In the genomic region with DNA sequence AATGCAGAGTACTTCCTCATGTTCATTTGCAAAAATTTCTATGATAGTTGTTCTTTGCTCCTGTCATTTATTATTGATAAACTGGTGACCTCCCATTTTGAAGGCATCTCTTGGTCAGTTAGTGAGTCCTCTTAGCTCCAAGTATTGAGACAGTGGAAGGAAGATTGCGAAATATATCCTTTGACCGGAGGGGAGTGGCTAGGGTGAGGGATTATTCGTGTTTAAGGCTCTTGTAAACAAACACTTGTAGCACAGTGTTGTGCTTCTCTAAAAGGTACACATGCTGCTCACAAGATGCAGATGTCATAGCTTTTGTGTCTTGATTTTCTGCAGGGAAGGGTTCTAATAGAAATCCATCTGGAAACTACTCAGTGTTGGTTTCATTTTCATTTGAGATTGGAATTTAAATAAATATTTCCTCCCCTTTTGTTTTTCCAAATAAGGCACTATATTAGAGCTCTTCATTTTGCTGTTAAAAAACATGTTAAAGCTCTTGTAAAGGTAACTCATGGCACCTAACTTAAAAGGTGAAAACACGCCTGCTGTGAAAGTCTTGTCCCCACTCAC, we compare ENCODE assay signal across 1 cellular context.
TF ChIP-seq lines count a peak whose summit lies in the region.

No MANE protein-coding gene starts in this region.

TF ChIP-seq in HepG2, 621 proteins besides CTCF, POLR2A, EP300 and RAD21 (continued from another document):
- no peak for TF ChIP-seq HNRNPUL1 (IDR thresholded peaks at IDR 0.05; ENCODE audit: low read depth, low read length)
- no peak for TF ChIP-seq ASH2L (IDR thresholded peaks at IDR 0.05; ENCODE audit: insufficient read length, low read depth, low read length)
